ENCODE assay signal across 15 cellular contexts in the genomic region with DNA sequence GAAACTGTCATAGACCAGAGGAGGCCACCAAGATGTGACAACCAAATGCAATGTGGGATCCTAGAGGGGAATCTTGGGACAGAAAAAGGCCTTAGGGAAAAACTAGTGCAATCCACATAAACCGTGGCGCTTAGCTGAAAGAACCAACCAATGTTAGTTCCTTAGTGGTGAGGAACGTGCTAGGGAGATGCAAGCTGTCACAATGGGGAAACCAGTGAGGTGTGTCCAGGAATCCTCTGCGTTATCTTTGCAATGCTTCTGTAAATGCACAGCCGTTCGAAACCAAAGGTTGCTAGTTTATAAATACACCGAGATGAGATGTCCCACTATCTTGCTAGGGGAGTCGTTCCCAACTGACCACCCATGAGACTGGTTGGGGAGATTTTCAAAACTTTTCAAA.
DNase-seq lines count a peak whose midpoint lies in the region; ATAC-seq and TF ChIP-seq lines count a peak whose summit lies in the region.
"Had no signal": no experiment of that assay in that cellular context is flagged by ENCODE, and none has a peak within 500 bp of the region (broad histone marks: within the 10 kb centered on the region; RNA-seq: fewer than 3 reads in every experiment).

No MANE protein-coding gene starts in this region.

- H3K27me3 ChIP-seq in body of pancreas (no peaks in the 10 kb centered on the region), breast epithelium (no peaks in the 10 kb centered on the region)

- no peak for TF ChIP-seq CTCF in activated CD8-positive, alpha-beta T cell treated with anti-CD3 and anti-CD28 coated beads for 36 hours (IDR thresholded peaks at IDR 0.05)
- TF ChIP-seq CTCF in body of pancreas (IDR thresholded peaks at IDR 0.05) (no peak), breast epithelium (IDR thresholded peaks at IDR 0.05) (no peak), mucosa of descending colon (IDR thresholded peaks at IDR 0.05) (no peak), HFFc6 (IDR thresholded peaks at IDR 0.05) (no peak)

- H3K27me3 Mint-ChIP-seq in activated CD8-positive, alpha-beta T cell treated with anti-CD3 and anti-CD28 coated beads, Interleukin-2, amount 10 ng/mL, durations not matched to agents 7 days and 5 days (ENCODE audit: low read depth) = no peaks in the 10 kb centered on the region
- no peaks in the 10 kb centered on the region for H3K27me3 Mint-ChIP-seq in activated CD8-positive, alpha-beta T cell treated with anti-CD3 and anti-CD28 coated beads for 36 hours
- no peaks in the 10 kb centered on the region for H3K27me3 Mint-ChIP-seq in natural killer cell treated with Interleukin-12 subunit alpha and Interleukin-12 subunit beta and Interleukin-15 and Interleukin-18, amount 100 ng/mL, for 72 hours
- peaks cover 40% of the 10 kb centered on the region for H3K27me3 Mint-ChIP-seq in HFFc6 (ENCODE audit: insufficient read depth)

- H3K9me3 ChIP-seq in body of pancreas = no peaks in the 10 kb centered on the region
- H3K9me3 ChIP-seq in breast epithelium = no peaks in the 10 kb centered on the region
- no peaks in the 10 kb centered on the region for H3K9me3 ChIP-seq in mucosa of descending colon

- CTCF ChIA-PET in activated CD8-positive, alpha-beta T cell treated with anti-CD3 and anti-CD28 coated beads, Interleukin-2, amount 10 ng/mL, durations not matched to agents 7 days and 5 days (lab: Charles Lee) = no interaction called here
- CTCF ChIA-PET in activated CD8-positive, alpha-beta T cell treated with anti-CD3 and anti-CD28 coated beads for 36 hours (lab: Charles Lee) = interaction anchor here (1.2 kb wide), 1 partner anchor 44 kb away, joined by 3 read pairs; no protein-coding TSS in a partner anchor

- intact Hi-C loops in activated CD8-positive, alpha-beta T cell treated with anti-CD3 and anti-CD28 coated beads for 36 hours (cut with micrococcal nuclease) = no loop called here
- intact Hi-C loops in body of pancreas (cut with DNase I) (no loop called here), breast epithelium (cut with DNase I; ENCODE audit: low total_unique reads) (no loop called here), mucosa of descending colon (cut with DNase I, micrococcal nuclease) (no loop called here)

- H3K4me3 Mint-ChIP-seq in activated CD8-positive, alpha-beta T cell treated with anti-CD3 and anti-CD28 coated beads, Interleukin-2, amount 10 ng/mL, durations not matched to agents 7 days and 5 days = no peak overlapping the region
- no peak overlapping the region for H3K4me3 Mint-ChIP-seq in activated CD8-positive, alpha-beta T cell treated with anti-CD3 and anti-CD28 coated beads for 36 hours
- H3K4me3 Mint-ChIP-seq in natural killer cell treated with Interleukin-12 subunit alpha and Interleukin-12 subunit beta and Interleukin-15 and Interleukin-18, amount 100 ng/mL, for 72 hours = no peak overlapping the region
- H3K4me3 Mint-ChIP-seq in HFFc6 = no peak overlapping the region

- H3K36me3 ChIP-seq in body of pancreas (replicated peaks in 1 of 2; ENCODE audit: insufficient read depth in 1 of 2, low read depth in 2 of 2) = no peaks in the 10 kb centered on the region
- no peaks in the 10 kb centered on the region for H3K36me3 ChIP-seq in breast epithelium
- H3K36me3 ChIP-seq in mucosa of descending colon (ENCODE audit: low read depth) = no peaks in the 10 kb centered on the region

- peak overlapping the region; percentile 23 for H3K27ac Mint-ChIP-seq in activated CD8-positive, alpha-beta T cell treated with anti-CD3 and anti-CD28 coated beads, Interleukin-2, amount 10 ng/mL, durations not matched to agents 7 days and 5 days
- H3K27ac Mint-ChIP-seq in activated CD8-positive, alpha-beta T cell treated with anti-CD3 and anti-CD28 coated beads for 36 hours = no peak overlapping the region
- peak overlapping the region; percentile 72 to 83 for H3K27ac Mint-ChIP-seq in natural killer cell treated with Interleukin-12 subunit alpha and Interleukin-12 subunit beta and Interleukin-15 and Interleukin-18, amount 100 ng/mL, for 72 hours
- H3K27ac Mint-ChIP-seq in HFFc6 = no peak overlapping the region
- H3K27ac Mint-ChIP-seq: IgD-negative memory B cell had no signal

- peaks cover 4% of the 10 kb centered on the region for H3K9me3 Mint-ChIP-seq in activated CD8-positive, alpha-beta T cell treated with anti-CD3 and anti-CD28 coated beads, Interleukin-2, amount 10 ng/mL, durations not matched to agents 7 days and 5 days (ENCODE audit: insufficient read depth)
- no peaks in the 10 kb centered on the region for H3K9me3 Mint-ChIP-seq in activated CD8-positive, alpha-beta T cell treated with anti-CD3 and anti-CD28 coated beads for 36 hours
- no peaks in the 10 kb centered on the region for H3K9me3 Mint-ChIP-seq in natural killer cell treated with Interleukin-12 subunit alpha and Interleukin-12 subunit beta and Interleukin-15 and Interleukin-18, amount 100 ng/mL, for 72 hours
- no peaks in the 10 kb centered on the region for H3K9me3 Mint-ChIP-seq in HFFc6
- H3K9me3 Mint-ChIP-seq: IgD-negative memory B cell had no signal

- POLR2A ChIA-PET in activated CD8-positive, alpha-beta T cell treated with anti-CD3 and anti-CD28 coated beads, Interleukin-2, amount 10 ng/mL, durations not matched to agents 7 days and 5 days (lab: Charles Lee) = interaction anchor here (1.7 kb wide), 1 partner anchor 13 kb away, joined by 5 read pairs; no protein-coding TSS in a partner anchor
- POLR2A ChIA-PET in activated CD8-positive, alpha-beta T cell treated with anti-CD3 and anti-CD28 coated beads for 36 hours (lab: Charles Lee) = interaction anchor here (1.1 to 2.2 kb wide), 2 partner anchors 10 to 12 kb away, joined by 5 to 7 read pairs; no protein-coding TSS in a partner anchor

- H3K27ac ChIP-seq in body of pancreas (peak overlapping the region in 3 of 4 donors; percentile 71 to 81 (median 80)), breast epithelium (no peak overlapping the region)
- H3K27ac ChIP-seq: PC-9, SK-N-MC had no signal

- H3K4me1 ChIP-seq in body of pancreas (peaks cover 26% of the 10 kb centered on the region), breast epithelium (no peaks in the 10 kb centered on the region), mucosa of descending colon (ENCODE audit: low read depth) (peaks cover 24% of the 10 kb centered on the region)

- TF ChIP-seq POLR2A in body of pancreas (IDR thresholded peaks at IDR 0.05) (no peak), breast epithelium (IDR thresholded peaks at IDR 0.05) (no peak)

- WGBS in body of pancreas, 2 donors = 78 to 84% methylated on average over 7 to 8 of the region's 8 CpGs

- no peak for DNase-seq in activated CD8-positive, alpha-beta T cell treated with anti-CD3 and anti-CD28 coated beads, Interleukin-2, amount 10 ng/mL, durations not matched to agents 7 days and 5 days
- no peak for DNase-seq in activated CD8-positive, alpha-beta T cell treated with anti-CD3 and anti-CD28 coated beads for 36 hours
- peak; percentile 28 for DNase-seq in NAMALWA (ENCODE audit: low spot score)
- no peak for DNase-seq in body of pancreas
- DNase-seq in natural killer cell treated with Interleukin-12 subunit alpha and Interleukin-12 subunit beta and Interleukin-15 and Interleukin-18, amount 100 ng/mL, for 72 hours (ENCODE audit: low spot score) = no peak
- DNase-seq in breast epithelium (ENCODE audit: low spot score in 2 of 2) = no peak
- DNase-seq in mucosa of descending colon = no peak
- DNase-seq in HFFc6 = no peak
- DNase-seq: 8988T, NCI-H1694 treated with DMSO at 0.1 percent for 48 hours, NCI-H2081 treated with DMSO at 0.1 percent for 48 hours, NCI-H446 treated with DMSO at 0.1 percent for 48 hours had no signal

- H3K4me3 ChIP-seq in body of pancreas (no peak overlapping the region), breast epithelium (no peak overlapping the region), mucosa of descending colon (no peak overlapping the region)
- H3K4me3 ChIP-seq: PC-9, SK-N-MC had no signal

- ATAC-seq in activated CD8-positive, alpha-beta T cell treated with anti-CD3 and anti-CD28 coated beads, Interleukin-2, amount 10 ng/mL, durations not matched to agents 7 days and 5 days = no peak
- ATAC-seq in activated CD8-positive, alpha-beta T cell treated with anti-CD3 and anti-CD28 coated beads for 36 hours = no peak
- ATAC-seq in body of pancreas (no peak), mucosa of descending colon (no peak)
- no peak for ATAC-seq in natural killer cell treated with Interleukin-12 subunit alpha and Interleukin-12 subunit beta and Interleukin-15 and Interleukin-18, amount 100 ng/mL, for 72 hours

- H3K4me1 Mint-ChIP-seq in activated CD8-positive, alpha-beta T cell treated with anti-CD3 and anti-CD28 coated beads, Interleukin-2, amount 10 ng/mL, durations not matched to agents 7 days and 5 days (ENCODE audit: low read depth) = peaks cover 85% of the 10 kb centered on the region
- peaks cover 39% of the 10 kb centered on the region for H3K4me1 Mint-ChIP-seq in activated CD8-positive, alpha-beta T cell treated with anti-CD3 and anti-CD28 coated beads for 36 hours (ENCODE audit: low read depth)
- peaks cover 74 to 81% of the 10 kb centered on the region in 2 donors for H3K4me1 Mint-ChIP-seq in natural killer cell treated with Interleukin-12 subunit alpha and Interleukin-12 subunit beta and Interleukin-15 and Interleukin-18, amount 100 ng/mL, for 72 hours (ENCODE audit: low read depth in 2 of 2)
- H3K4me1 Mint-ChIP-seq in HFFc6 (ENCODE audit: low read depth) = no peaks in the 10 kb centered on the region

- peaks cover 31% of the 10 kb centered on the region for H3K36me3 Mint-ChIP-seq in activated CD8-positive, alpha-beta T cell treated with anti-CD3 and anti-CD28 coated beads, Interleukin-2, amount 10 ng/mL, durations not matched to agents 7 days and 5 days (ENCODE audit: low read depth)
- peaks cover 1% of the 10 kb centered on the region for H3K36me3 Mint-ChIP-seq in activated CD8-positive, alpha-beta T cell treated with anti-CD3 and anti-CD28 coated beads for 36 hours (ENCODE audit: low read depth)
- no peaks in the 10 kb centered on the region for H3K36me3 Mint-ChIP-seq in natural killer cell treated with Interleukin-12 subunit alpha and Interleukin-12 subunit beta and Interleukin-15 and Interleukin-18, amount 100 ng/mL, for 72 hours
- H3K36me3 Mint-ChIP-seq in HFFc6 (ENCODE audit: low read depth) = no peaks in the 10 kb centered on the region

Comparison
In these comparisons a context has a peak if more than half of its experiments do, and no peak if none do; other contexts are left out.
1. H3K27ac Mint-ChIP-seq: peak in activated CD8-positive, alpha-beta T cell treated with anti-CD3 and anti-CD28 coated beads, Interleukin-2, amount 10 ng/mL, durations not matched to agents 7 days and 5 days (single experiment) and natural killer cell treated with Interleukin-12 subunit alpha and Interleukin-12 subunit beta and Interleukin-15 and Interleukin-18, amount 100 ng/mL, for 72 hours (2 of 2); none in activated CD8-positive, alpha-beta T cell treated with anti-CD3 and anti-CD28 coated beads for 36 hours (single experiment) and HFFc6 (single experiment).
2. H3K27ac ChIP-seq: peak in body of pancreas (3 of 4); none in breast epithelium (0 of 2).